In genomic region chr2:46446871-46447568, GRCh38 we compare ENCODE assay signal across 24 cellular contexts. TPM values are rescaled to one million over a fixed set of nuclear protein-coding genes. Genes with fewer than 3 reads are reported as not detected.
DNase-seq lines count a peak whose midpoint lies in the region; ATAC-seq, FAIRE-seq and TF ChIP-seq lines count a peak whose summit lies in the region.
"Had no signal": no experiment of that assay in that cellular context is flagged by ENCODE, and none has a peak within 500 bp of the region (broad histone marks: within the 10 kb centered on the region; RNA-seq: fewer than 3 reads in every experiment).

No MANE protein-coding gene starts in this region.

- no peak for DNase-seq in activated CD8-positive, alpha-beta memory T cell treated with anti-CD3 and anti-CD28 coated beads, Interleukin-2, amount 10 ng/mL, durations not matched to agents 7 days and 5 days
- DNase-seq in activated CD8-positive, alpha-beta memory T cell treated with anti-CD3 and anti-CD28 coated beads, Interleukin-2, amount 50 U/mL, for 4 hours: no peak
- DNase-seq in bronchial epithelial cell (ENCODE audit: low read depth) (peak; percentile 19), fibroblast of villous mesenchyme (ENCODE audit: low read depth) (peak; percentile 93), caudate nucleus (lab: John Stamatoyannopoulos, UW) (no peak)
- DNase-seq: CD4-positive, alpha-beta T cell; DMS53; EL; GOT3; NCI-H1092 treated with DMSO at 0.1 percent for 48 hours; NCI-H146; NCI-H2029 treated with DMSO at 0.1 percent for 48 hours; NCI-H510A; NCI-H774 had no signal

- no peak overlapping the region for H3K27ac ChIP-seq in caudate nucleus (ENCODE audit: low read depth, low read length)

- H3K9me3 Mint-ChIP-seq in activated CD8-positive, alpha-beta memory T cell treated with anti-CD3 and anti-CD28 coated beads, Interleukin-2, amount 10 ng/mL, durations not matched to agents 7 days and 5 days (ENCODE audit: low read depth): peaks cover 12% of the 10 kb centered on the region

- no peaks in the 10 kb centered on the region for H3K4me1 Mint-ChIP-seq in activated CD8-positive, alpha-beta memory T cell treated with anti-CD3 and anti-CD28 coated beads, Interleukin-2, amount 10 ng/mL, durations not matched to agents 7 days and 5 days

- H3K27me3 ChIP-seq in bronchial epithelial cell (ENCODE audit: control insufficient read depth, insufficient read depth, low read length): no peaks in the 10 kb centered on the region

- H3K27me3 Mint-ChIP-seq in activated CD8-positive, alpha-beta memory T cell treated with anti-CD3 and anti-CD28 coated beads, Interleukin-2, amount 10 ng/mL, durations not matched to agents 7 days and 5 days: peaks cover 9% of the 10 kb centered on the region
- H3K27me3 Mint-ChIP-seq: CD4-positive, alpha-beta T cell had no signal

- peak; percentile 23 for ATAC-seq in activated CD8-positive, alpha-beta memory T cell treated with anti-CD3 and anti-CD28 coated beads, Interleukin-2, amount 10 ng/mL, durations not matched to agents 7 days and 5 days
- ATAC-seq in HG03520 (IDR thresholded peaks at IDR 0.05; ENCODE audit: unreplicated experiment) (no peak), HG03139 (IDR thresholded peaks at IDR 0.05; ENCODE audit: unreplicated experiment) (no peak)
- ATAC-seq: Right ventricle myocardium inferior had no signal

- no peak for FAIRE-seq in bronchial epithelial cell (lab: Jason Lieb, UNC)
- FAIRE-seq: GM12892, GM18507, RCC 7860 had no signal

- CTCF ChIA-PET in activated CD8-positive, alpha-beta memory T cell treated with anti-CD3 and anti-CD28 coated beads, Interleukin-2, amount 10 ng/mL, durations not matched to agents 7 days and 5 days (lab: Charles Lee): no interaction called here

- no peak overlapping the region for H3K27ac Mint-ChIP-seq in activated CD8-positive, alpha-beta memory T cell treated with anti-CD3 and anti-CD28 coated beads, Interleukin-2, amount 10 ng/mL, durations not matched to agents 7 days and 5 days
- H3K27ac Mint-ChIP-seq: CD4-positive, alpha-beta T cell had no signal

- H3K4me3 ChIP-seq in bronchial epithelial cell (ENCODE audit: low read depth, low read length): no peak overlapping the region
- no peak overlapping the region for H3K4me3 ChIP-seq in fibroblast of villous mesenchyme (ENCODE audit: low read depth, low read length)

- H3K36me3 ChIP-seq in bronchial epithelial cell (ENCODE audit: control insufficient read depth, insufficient read depth, low read length): no peaks in the 10 kb centered on the region

- H3K36me3 Mint-ChIP-seq in activated CD8-positive, alpha-beta memory T cell treated with anti-CD3 and anti-CD28 coated beads, Interleukin-2, amount 10 ng/mL, durations not matched to agents 7 days and 5 days: peaks cover 4% of the 10 kb centered on the region

- H3K4me3 Mint-ChIP-seq in activated CD8-positive, alpha-beta memory T cell treated with anti-CD3 and anti-CD28 coated beads, Interleukin-2, amount 10 ng/mL, durations not matched to agents 7 days and 5 days: no peak overlapping the region
- H3K4me3 Mint-ChIP-seq: CD4-positive, alpha-beta T cell had no signal

- TF ChIP-seq CTCF in bronchial epithelial cell (IDR thresholded peaks at IDR 0.05; ENCODE audit: insufficient read depth, low read length, severe bottlenecking) (no peak), fibroblast of villous mesenchyme (IDR thresholded peaks at IDR 0.05; ENCODE audit: insufficient read depth, low read depth, low read length) (no peak)

RNA-seq across cellular contexts. Expression of gene TMEM247, which starts 32.3 kb away (rescaled TPM):
- not detected for total RNA-seq in activated CD8-positive, alpha-beta memory T cell treated with anti-CD3 and anti-CD28 coated beads, Interleukin-2, amount 10 ng/mL, durations not matched to agents 7 days and 5 days
- total RNA-seq in bronchial epithelial cell: not detected in 2 replicates
- total RNA-seq in fibroblast of villous mesenchyme: 0.32 TPM in 1 of 2 replicates, not detected in the other
- total RNA-seq: A172; CD4-positive, alpha-beta T cell; LHCN-M2; OCI-LY7; Right ventricle myocardium inferior; SK-MEL-5 had no signal

Comparison
In these comparisons a context has a peak if more than half of its experiments do, and no peak if none do; other contexts are left out.
1. DNase-seq: peak in bronchial epithelial cell (single experiment) and fibroblast of villous mesenchyme (single experiment); none in activated CD8-positive, alpha-beta memory T cell treated with anti-CD3 and anti-CD28 coated beads, Interleukin-2, amount 10 ng/mL, durations not matched to agents 7 days and 5 days (single experiment), activated CD8-positive, alpha-beta memory T cell treated with anti-CD3 and anti-CD28 coated beads, Interleukin-2, amount 50 U/mL, for 4 hours (single experiment) and caudate nucleus (0 of 61).